ENCODE assay signal across 16 cellular contexts in genomic region chr7:79506481-79506880, GRCh38. TPM values are rescaled to one million over a fixed set of nuclear protein-coding genes. Genes with fewer than 3 reads are reported as not detected.
A peak's percentile ranks its signal among the peaks of the same experiment; 100 is the strongest.
DNase-seq lines count a peak whose midpoint lies in the region; ATAC-seq and TF ChIP-seq lines count a peak whose summit lies in the region.
"Had no signal": no experiment of that assay in that cellular context is flagged by ENCODE, and none has a peak within 500 bp of the region (broad histone marks: within the 10 kb centered on the region; RNA-seq: fewer than 3 reads in every experiment).

No MANE protein-coding gene starts in this region.

- intact Hi-C loops in Caco-2 (cut with micrococcal nuclease; ENCODE audit: unreplicated experiment) (loop anchor here (2.0 to 5.0 kb wide), 4 partner anchors 22 to 206 kb away; no protein-coding TSS in a partner anchor), IMR-90 (cut with micrococcal nuclease) (no loop called here)

- H3K4me3 ChIP-seq in Caco-2 (ENCODE audit: low read depth, low read length) (no peak overlapping the region), IMR-90 (ENCODE audit: insufficient read depth, low read depth, low read length) (no peak overlapping the region), endodermal cell (ENCODE audit: low read length) (no peak overlapping the region)
- H3K4me3 ChIP-seq: esophagus squamous epithelium, left ventricle myocardium inferior had no signal

- peak overlapping the region; percentile 83 for H2BK20ac ChIP-seq in IMR-90 (ENCODE audit: low read depth, low read length)

- H2AK5ac ChIP-seq in IMR-90 (ENCODE audit: low read depth, low read length) = no peak overlapping the region; the same call in 1 of the 2 replicates

- H3K9ac ChIP-seq in IMR-90 (ENCODE audit: low read depth, low read length) (no peak overlapping the region), endodermal cell (ENCODE audit: extremely low read depth, low read length, poor library complexity, severe bottlenecking) (peak overlapping the region; percentile 23)

- dilution Hi-C loops in IMR-90 (cut with HindIII; ENCODE audit: low sequenced_read_pairs, unreplicated experiment) = no loop called here

- no CpG with 5 or more reads among the region's 2 CpGs for WGBS in IMR-90 (ENCODE audit: extremely low coverage in 2 of 2, insufficient read length in 1 of 2), 2 experiments
- 47% methylated on average over 2 of the region's 2 CpGs; no CpG with 5 or more reads in 1 of the 2 experiments for WGBS in endodermal cell (ENCODE audit: insufficient coverage in 1 of 2, insufficient read length in 1 of 2), 2 experiments

- H3K56ac ChIP-seq in IMR-90 (ENCODE audit: extremely low read depth, insufficient read depth, low read length) = peak overlapping the region; percentile 52; the same call in 1 of the 2 replicates

- H3K79me1 ChIP-seq in IMR-90 (ENCODE audit: low read depth in 1 of 2, low read length in 2 of 2) = 0 out of 4 replicates have a peak, but pooled peaks cover 0 to 3% of the 10 kb centered on the region in 2 experiments

- H3K27ac Mint-ChIP-seq in Caco-2 (ENCODE audit: unreplicated experiment) = peak overlapping the region; percentile 37
- peak overlapping the region; percentile 23 for H3K27ac Mint-ChIP-seq in endodermal cell
- peak overlapping the region; percentile 83 to 97 (median 85) for H3K27ac Mint-ChIP-seq in nephron
- H3K27ac Mint-ChIP-seq: CD4-positive, alpha-beta memory T cell; IgD-negative memory B cell; T-cell had no signal

- peak overlapping the region; percentile 20 for H3K4me3 Mint-ChIP-seq in Caco-2 (ENCODE audit: unreplicated experiment)
- no peak overlapping the region for H3K4me3 Mint-ChIP-seq in endodermal cell
- no peak overlapping the region for H3K4me3 Mint-ChIP-seq in nephron
- H3K4me3 Mint-ChIP-seq: CD4-positive, alpha-beta memory T cell; IgD-negative memory B cell; T-cell had no signal

- H3K36me3 ChIP-seq in Caco-2 (ENCODE audit: control insufficient read depth, insufficient read depth, low read length) (no peaks in the 10 kb centered on the region), IMR-90 (ENCODE audit: control insufficient read depth, insufficient read depth, low read length) (no peaks in the 10 kb centered on the region), endodermal cell (ENCODE audit: control insufficient read depth, insufficient read depth, low read length) (no peaks in the 10 kb centered on the region)
- H3K36me3 ChIP-seq: esophagus squamous epithelium, left ventricle myocardium inferior had no signal

- H3K4ac ChIP-seq in IMR-90 (ENCODE audit: low read depth, low read length) = peak overlapping the region; percentile 52; the same call in 1 of the 2 replicates

- no peak for TF ChIP-seq RAD21 in IMR-90 (IDR thresholded peaks at IDR 0.05; ENCODE audit: low read length)

- peaks cover 11% of the 10 kb centered on the region for H3K9me3 Mint-ChIP-seq in Caco-2 (ENCODE audit: unreplicated experiment)
- H3K9me3 Mint-ChIP-seq in endodermal cell = no peaks in the 10 kb centered on the region
- no peaks in the 10 kb centered on the region for H3K9me3 Mint-ChIP-seq in nephron

- H3K4me1 Mint-ChIP-seq in Caco-2 (ENCODE audit: low read depth, unreplicated experiment) (peaks cover 45% of the 10 kb centered on the region), endodermal cell (peaks cover 21% of the 10 kb centered on the region), nephron (peaks cover 7% of the 10 kb centered on the region)
- H3K4me1 Mint-ChIP-seq: CD4-positive, alpha-beta memory T cell; IgD-negative memory B cell; T-cell had no signal

- H3K27me3 Mint-ChIP-seq in Caco-2 (ENCODE audit: insufficient read depth, unreplicated experiment) = no peaks in the 10 kb centered on the region
- no peaks in the 10 kb centered on the region for H3K27me3 Mint-ChIP-seq in endodermal cell (ENCODE audit: insufficient read depth)
- no peaks in the 10 kb centered on the region for H3K27me3 Mint-ChIP-seq in nephron (ENCODE audit: low read depth)
- H3K27me3 Mint-ChIP-seq: CD4-positive, alpha-beta memory T cell; IgD-negative memory B cell had no signal

- peak overlapping the region; percentile 60; the same call in 2 of the 3 replicates for H2BK15ac ChIP-seq in IMR-90 (ENCODE audit: low read depth, low read length)

- H3K4me2 ChIP-seq in IMR-90 (ENCODE audit: low read depth, low read length) = peak overlapping the region; percentile 76; the same call in 1 of the 2 replicates

- in situ Hi-C loops in IMR-90 (cut with MboI; ENCODE audit: low sequenced_read_pairs) = no loop called here

- no peak overlapping the region for H2AK9ac ChIP-seq in IMR-90 (replicated peaks; ENCODE audit: low read depth, low read length, poor library complexity)

- DNase-seq in Caco-2 (peak; percentile 54 to 55), IMR-90 (peak; percentile 61), endodermal cell (peak; percentile 63), superior temporal gyrus (ENCODE audit: extremely low spot score) (no peak), NCI-H2029 treated with DMSO at 0.1 percent for 48 hours (lab: John Stamatoyannopoulos, UW) (no peak), NCI-H1417 (lab: John Stamatoyannopoulos, UW) (no peak)
- DNase-seq: activated gamma-delta T cell; CD4-positive, alpha-beta memory T cell; cerebellar nuclear complex; esophagus squamous epithelium; left ventricle myocardium inferior; NCI-H2081; T-cell had no signal

- BruUV-seq in Caco-2 (replicated peaks; lab: Mats Ljungman, UMichigan) (no TSS peak), IMR-90 (replicated peaks; lab: Mats Ljungman, UMichigan) (no TSS peak)

- no peaks in the 10 kb centered on the region for H3K27me3 ChIP-seq in Caco-2 (replicated peaks; ENCODE audit: control insufficient read depth, insufficient read depth, low read length)
- no peaks in the 10 kb centered on the region for H3K27me3 ChIP-seq in IMR-90 (ENCODE audit: control insufficient read depth, insufficient read depth, low read length)
- H3K27me3 ChIP-seq in endodermal cell (ENCODE audit: control insufficient read depth, insufficient read depth, low read length, poor library complexity, severe bottlenecking) = no peaks in the 10 kb centered on the region
- H3K27me3 ChIP-seq: esophagus squamous epithelium had no signal

- H2BK5ac ChIP-seq in IMR-90 (ENCODE audit: low read depth, low read length, poor library complexity, severe bottlenecking) = peak overlapping the region; percentile 67

- POLR2A ChIA-PET in Caco-2 (lab: Charles Lee) = no interaction called here
- POLR2A ChIA-PET in IMR-90 (lab: Charles Lee; ENCODE audit: unreplicated experiment) = no interaction called here

- H4K8ac ChIP-seq in IMR-90 (ENCODE audit: low read depth in 2 of 2, low read length in 2 of 2) = peak overlapping the region in 1 of 2 experiments; percentile 58; a peak in 2 of 4 replicates

- ATAC-seq in IMR-90 (ENCODE audit: low read depth) = peak; percentile 93
- no peak for ATAC-seq in GM18519 (IDR thresholded peaks at IDR 0.05; ENCODE audit: low FRiP score, unreplicated experiment)
- ATAC-seq: T-cell had no signal

- H3K23ac ChIP-seq in IMR-90 (ENCODE audit: low read depth, low read length) = no peak overlapping the region

- TF ChIP-seq CTCF in Caco-2 (IDR thresholded peaks at IDR 0.05; ENCODE audit: insufficient read depth in 1 of 2, low read depth in 1 of 2, low read length in 1 of 2, severe bottlenecking in 1 of 2, unreplicated experiment in 1 of 2) (no peak), IMR-90 (conservative IDR thresholded peaks at IDR 0.05; ENCODE audit: low read depth, low read length) (no peak), endodermal cell (conservative IDR thresholded peaks at IDR 0.05) (no peak), nephron (IDR thresholded peaks at IDR 0.05; ENCODE audit: unreplicated experiment in 3 of 3) (no peak)

- peak overlapping the region; percentile 54; the same call in 1 of the 2 replicates for H4K91ac ChIP-seq in IMR-90 (ENCODE audit: insufficient read depth, low read depth, low read length)

- H3K27ac ChIP-seq in IMR-90 (ENCODE audit: insufficient read depth, low read length) (no peak overlapping the region), endodermal cell (ENCODE audit: low read depth, low read length) (no peak overlapping the region)
- H3K27ac ChIP-seq: esophagus squamous epithelium, left ventricle myocardium inferior had no signal

- H4K20me1 ChIP-seq in IMR-90 (ENCODE audit: insufficient read depth, low read length) = no peaks in the 10 kb centered on the region

- H4K5ac ChIP-seq in IMR-90 (ENCODE audit: low read depth, low read length) = peak overlapping the region; percentile 50; the same call in 1 of the 2 replicates

- TF ChIP-seq POLR2A in IMR-90 (IDR thresholded peaks at IDR 0.05; ENCODE audit: low read depth, low read length) = no peak

- no peaks in the 10 kb centered on the region for H3K9me3 ChIP-seq in Caco-2
- H3K9me3 ChIP-seq in IMR-90 (ENCODE audit: control insufficient read depth, insufficient read depth, low read length) = no peaks in the 10 kb centered on the region
- H3K9me3 ChIP-seq in endodermal cell (ENCODE audit: control insufficient read depth, low read length) = no peaks in the 10 kb centered on the region
- H3K9me3 ChIP-seq: esophagus squamous epithelium, left ventricle myocardium inferior had no signal

- H3K9me1 ChIP-seq in IMR-90 (ENCODE audit: insufficient read depth, low read length) = no peaks in the 10 kb centered on the region

- peaks cover 16% of the 10 kb centered on the region for H3K36me3 Mint-ChIP-seq in Caco-2 (ENCODE audit: insufficient read depth, unreplicated experiment)
- H3K36me3 Mint-ChIP-seq in endodermal cell (ENCODE audit: low read depth) = no peaks in the 10 kb centered on the region
- H3K36me3 Mint-ChIP-seq in nephron (ENCODE audit: low read depth) = peaks cover 3% of the 10 kb centered on the region
- H3K36me3 Mint-ChIP-seq: CD4-positive, alpha-beta memory T cell; IgD-negative memory B cell; T-cell had no signal

- peak overlapping the region; percentile 64; the same call in 1 of the 2 replicates for H3K18ac ChIP-seq in IMR-90 (ENCODE audit: low read depth, low read length)

- CTCF ChIA-PET in Caco-2 (lab: Charles Lee) = no interaction called here
- CTCF ChIA-PET in IMR-90 (lab: Yijun Ruan, JAX) = interaction anchor here (0.5 kb wide), 1 partner anchor 832 kb away, joined by 3 read pairs; no protein-coding TSS in a partner anchor

- H3K4me1 ChIP-seq in Caco-2 (peaks cover 56% of the 10 kb centered on the region), IMR-90 (ENCODE audit: control insufficient read depth, insufficient read depth, low read length) (no peaks in the 10 kb centered on the region), endodermal cell (ENCODE audit: control insufficient read depth, insufficient read depth, low read length) (peaks cover 2% of the 10 kb centered on the region)
- H3K4me1 ChIP-seq: esophagus squamous epithelium had no signal

- peak overlapping the region; percentile 78 for H2BK120ac ChIP-seq in IMR-90 (ENCODE audit: low read depth, low read length)

- no peak overlapping the region for H2AFZ ChIP-seq in IMR-90 (replicated peaks; ENCODE audit: low read length, poor library complexity)

- no peak overlapping the region for H3K14ac ChIP-seq in IMR-90 (replicated peaks; ENCODE audit: low read depth, low read length)

RNA-seq across cellular contexts. Expression of gene MAGI2, which starts 53.0 kb away (rescaled TPM):
- total RNA-seq in Caco-2 (2022) (0.19 and 0.25 TPM in 2 replicates), IMR-90 (2012; rRNA removed) (17.9 and 27.2 TPM in 2 replicates), endodermal cell (10 to 100 TPM; 10.3 to 19.2 TPM)
- 2.3 and 2.5 TPM in 2 replicates for polyA plus RNA-seq in IMR-90 (2012; rRNA removed)
- polyA plus RNA-seq in IMR-90 (2012; cell fraction: cytosol; rRNA removed) = 0.88 and 1.2 TPM in 2 replicates
- 1.3 and 5.5 TPM in 2 replicates for polyA plus RNA-seq in IMR-90 (2012; cell fraction: nucleus; rRNA removed; ENCODE audit: low replicate concordance)
- 8.9 TPM for polyA plus RNA-seq in endodermal cell (2013, experiment 1 of 2)
- 10.2 TPM for polyA plus RNA-seq in endodermal cell (2013, experiment 2 of 2)
- polyA plus RNA-seq: CD4-positive, alpha-beta memory T cell; IgD-negative memory B cell had no signal

Comparison
In these comparisons a context has a peak if more than half of its experiments do, and no peak if none do; other contexts are left out.
1. DNase-seq: peak in Caco-2 (2 of 2), IMR-90 (single experiment) and endodermal cell (single experiment); none in superior temporal gyrus (single experiment), NCI-H2029 treated with DMSO at 0.1 percent for 48 hours (single experiment) and NCI-H1417 (0 of 3).
2. H3K27ac Mint-ChIP-seq: peak in every context shown above with its lines; median percentile 85 in nephron; 37 in Caco-2; 23 in endodermal cell.